In genomic region chr4:153409412-153409811, GRCh38 we compare ENCODE assay signal across 14 cellular contexts. TPM values are rescaled to one million over a fixed set of nuclear protein-coding genes. Genes with fewer than 3 reads are reported as not detected.
A peak's percentile ranks its signal among the peaks of the same experiment; 100 is the strongest.
DNase-seq lines count a peak whose midpoint lies in the region; ATAC-seq, FAIRE-seq and TF ChIP-seq lines count a peak whose summit lies in the region.
"Had no signal": no experiment of that assay in that cellular context is flagged by ENCODE, and none has a peak within 500 bp of the region (broad histone marks: within the 10 kb centered on the region; RNA-seq: fewer than 3 reads in every experiment).

No MANE protein-coding gene starts in this region.

- H2BK12ac ChIP-seq in mesenchymal stem cell (ENCODE audit: low read length in 2 of 2): no peak overlapping the region

- no peak overlapping the region for H3K4ac ChIP-seq in mesenchymal stem cell (ENCODE audit: low read depth in 1 of 2, low read length in 2 of 2)

- H3K9me3 ChIP-seq in CD8-positive, alpha-beta memory T cell (ENCODE audit: low read length): no peaks in the 10 kb centered on the region
- H3K9me3 ChIP-seq in mesenchymal stem cell (ENCODE audit: control insufficient read depth, low read length) (no peaks in the 10 kb centered on the region), sigmoid colon (no peaks in the 10 kb centered on the region)

- intact Hi-C loops in sigmoid colon (cut with DNase I): no loop called here

- no peak overlapping the region for H3K4me3 ChIP-seq in CD8-positive, alpha-beta memory T cell (ENCODE audit: low read length)
- H3K4me3 ChIP-seq in cardiac fibroblast (replicated peaks in 1 of 2; ENCODE audit: low read depth in 2 of 2, low read length in 2 of 2) (no peak overlapping the region), mesenchymal stem cell (ENCODE audit: insufficient read depth in 1 of 2, low read depth in 1 of 2, low read length in 2 of 2) (no peak overlapping the region), sigmoid colon (no peak overlapping the region)

- no peak overlapping the region for H2AK5ac ChIP-seq in mesenchymal stem cell (ENCODE audit: low read length, severe bottlenecking)

- H2BK15ac ChIP-seq in mesenchymal stem cell (ENCODE audit: low read depth, poor library complexity, severe bottlenecking): no peak overlapping the region

- H3K27ac Mint-ChIP-seq in CD8-positive, alpha-beta memory T cell: no peak overlapping the region
- H3K27ac Mint-ChIP-seq: activated naive CD4-positive, alpha-beta T cell treated with anti-CD3 and anti-CD28 coated beads, Interleukin-2, amount 50 U/mL, for 72 hours had no signal

- no peak overlapping the region for H2BK120ac ChIP-seq in mesenchymal stem cell (ENCODE audit: low read depth, low read length)

- H3K4me2 ChIP-seq in mesenchymal stem cell (ENCODE audit: low read length, poor library complexity, severe bottlenecking): no peak overlapping the region

- H3K14ac ChIP-seq in mesenchymal stem cell (ENCODE audit: low read length in 2 of 2): no peak overlapping the region

- no peak for ATAC-seq in GM19452 (IDR thresholded peaks at IDR 0.05; ENCODE audit: unreplicated experiment)
- ATAC-seq: activated naive CD4-positive, alpha-beta T cell treated with anti-CD3 and anti-CD28 coated beads, Interleukin-2, amount 50 U/mL, for 72 hours; naive thymus-derived CD4-positive, alpha-beta T cell had no signal

- H3K23ac ChIP-seq in mesenchymal stem cell (ENCODE audit: low read length in 2 of 2): no peak overlapping the region

- POLR2A ChIA-PET in CD8-positive, alpha-beta memory T cell (lab: Charles Lee): no interaction called here

- no peaks in the 10 kb centered on the region for H3K4me1 ChIP-seq in CD8-positive, alpha-beta memory T cell (ENCODE audit: insufficient read depth, low read length)
- peaks cover 1% of the 10 kb centered on the region for H3K4me1 ChIP-seq in mesenchymal stem cell (ENCODE audit: control insufficient read depth, insufficient read depth, low read depth, low read length)
- H3K4me1 ChIP-seq in sigmoid colon: peaks cover 0 to 20% (median 12%) of the 10 kb centered on the region in 4 donors

- no peaks in the 10 kb centered on the region for H3K9me3 Mint-ChIP-seq in CD8-positive, alpha-beta memory T cell

- CTCF ChIA-PET in CD8-positive, alpha-beta memory T cell (lab: Charles Lee): interaction anchor here (1.4 kb wide), 1 partner anchor 266 kb away, joined by 3 read pairs; no protein-coding TSS in a partner anchor

- no peak overlapping the region for H4K8ac ChIP-seq in mesenchymal stem cell (ENCODE audit: low read length)

- no peak for DNase-seq in CD8-positive, alpha-beta memory T cell
- DNase-seq in NCI-H446 treated with DMSO at 0.1 percent for 48 hours (lab: John Stamatoyannopoulos, UW) (peak; percentile 14), cardiac fibroblast (ENCODE audit: low read depth in 2 of 2) (peak; percentile 58 to 84), mesenchymal stem cell (peak; percentile 50), frontal cortex (ENCODE audit: low spot score in 2 of 2) (no peak), sigmoid colon (no peak), NCI-H524 treated with DMSO at 0.1 percent for 48 hours (lab: John Stamatoyannopoulos, UW) (no peak)
- DNase-seq: activated CD8-positive, alpha-beta memory T cell treated with anti-CD3 and anti-CD28 coated beads, Interleukin-2, amount 50 U/mL, for 48 hours; naive thymus-derived CD4-positive, alpha-beta T cell; NCI-H2171; SW 1271 had no signal

- no peak overlapping the region for H2AFZ ChIP-seq in mesenchymal stem cell (ENCODE audit: low read depth, low read length)

- H3K27ac ChIP-seq in CD8-positive, alpha-beta memory T cell (ENCODE audit: low read depth, low read length): peak overlapping the region; percentile 17
- no peak overlapping the region for H3K27ac ChIP-seq in mesenchymal stem cell (ENCODE audit: low read length, poor library complexity, severe bottlenecking)
- H3K27ac ChIP-seq in sigmoid colon: peak overlapping the region in 2 of 4 donors; percentile 44 to 58

- WGBS in mesenchymal stem cell: no CpG with 5 or more reads among the region's 2 CpGs
- WGBS in sigmoid colon, 2 donors: 87 to 89% methylated on average over 2 of the region's 2 CpGs

- no peaks in the 10 kb centered on the region for H3K36me3 ChIP-seq in CD8-positive, alpha-beta memory T cell (ENCODE audit: insufficient read depth, low read length)
- no peaks in the 10 kb centered on the region for H3K36me3 ChIP-seq in mesenchymal stem cell (ENCODE audit: control insufficient read depth in 1 of 2, insufficient read depth in 2 of 2, low read depth in 1 of 2, low read length in 2 of 2)
- H3K36me3 ChIP-seq in sigmoid colon: no peaks in the 10 kb centered on the region

- no peak overlapping the region for H2BK5ac ChIP-seq in mesenchymal stem cell (ENCODE audit: low read depth, low read length, poor library complexity, severe bottlenecking)

- H3K27me3 ChIP-seq in CD8-positive, alpha-beta memory T cell (ENCODE audit: insufficient read depth, low read length, poor library complexity, severe bottlenecking): no peaks in the 10 kb centered on the region
- H3K27me3 ChIP-seq in mesenchymal stem cell (ENCODE audit: control insufficient read depth in 1 of 2, insufficient read depth in 1 of 2, low read length in 2 of 2) (no peaks in the 10 kb centered on the region), sigmoid colon (no peaks in the 10 kb centered on the region)

- H3K4me1 Mint-ChIP-seq in CD8-positive, alpha-beta memory T cell: peaks cover 0 to 11% (median 4%) of the 10 kb centered on the region in 3 donors

- no peak for TF ChIP-seq POLR2A in sigmoid colon (IDR thresholded peaks at IDR 0.05)

- H3K36me3 Mint-ChIP-seq in CD8-positive, alpha-beta memory T cell: peaks cover 0 to 11% (median 1%) of the 10 kb centered on the region in 3 donors

- no peak for TF ChIP-seq CTCF in cardiac fibroblast (IDR thresholded peaks at IDR 0.05; ENCODE audit: low read depth, low read length)
- TF ChIP-seq CTCF in sigmoid colon (IDR thresholded peaks at IDR 0.05): no peak

- H3K79me1 ChIP-seq in mesenchymal stem cell (replicated peaks; ENCODE audit: low read length, poor library complexity, severe bottlenecking): no peaks in the 10 kb centered on the region

- peaks cover 0 to 1% of the 10 kb centered on the region in 2 donors for H3K27me3 Mint-ChIP-seq in CD8-positive, alpha-beta memory T cell
- H3K27me3 Mint-ChIP-seq: naive thymus-derived CD4-positive, alpha-beta T cell had no signal

- TF ChIP-seq EP300 in sigmoid colon (IDR thresholded peaks at IDR 0.05): no peak

- no peak overlapping the region for H4K91ac ChIP-seq in mesenchymal stem cell (ENCODE audit: low read length)

- H3K9ac ChIP-seq in mesenchymal stem cell (ENCODE audit: low read length): peak overlapping the region; percentile 53

- FAIRE-seq in frontal cortex (lab: Jason Lieb, UNC): no peak
- FAIRE-seq: H1 had no signal

- no peak overlapping the region for H3K18ac ChIP-seq in mesenchymal stem cell (ENCODE audit: low read depth in 1 of 2, low read length in 2 of 2)

- H3K4me3 Mint-ChIP-seq in CD8-positive, alpha-beta memory T cell: no peak overlapping the region
- H3K4me3 Mint-ChIP-seq: naive thymus-derived CD4-positive, alpha-beta T cell had no signal

RNA-seq across cellular contexts. Expression of gene TMEM131L, which starts 56.7 kb away (rescaled TPM):
- 10 to 100 TPM; 28.1 to 29.6 TPM for total RNA-seq in CD8-positive, alpha-beta memory T cell
- 28.6 TPM for polyA plus RNA-seq in CD8-positive, alpha-beta memory T cell
- 3.8 TPM for polyA plus RNA-seq in mesenchymal stem cell (2013, experiment 1 of 2)
- 3.5 TPM for polyA plus RNA-seq in mesenchymal stem cell (2013, experiment 2 of 2)
- 42.4 TPM for total RNA-seq in frontal cortex
- 10 to 100 TPM in 3 of 4 donors, 1 to 10 TPM in 1; 8.2 to 27.2 (median 15.6) TPM for total RNA-seq in sigmoid colon
- polyA plus RNA-seq in sigmoid colon: 10 to 100 TPM in 1 of 3 donors, under 1 TPM in 2; 0.60 to 15.2 (median 0.69) TPM

Comparison
In these comparisons a context has a peak if more than half of its experiments do, and no peak if none do; other contexts are left out.
1. DNase-seq: peak in NCI-H446 treated with DMSO at 0.1 percent for 48 hours (single experiment), cardiac fibroblast (2 of 2) and mesenchymal stem cell (single experiment); none in CD8-positive, alpha-beta memory T cell (0 of 5), frontal cortex (0 of 2), sigmoid colon (single experiment) and NCI-H524 treated with DMSO at 0.1 percent for 48 hours (single experiment).